Comparison of ENCODE assay signal across 11 cellular contexts in genomic region chr3:122146466-122146865, GRCh38. TPM values are rescaled to one million over a fixed set of nuclear protein-coding genes. Genes with fewer than 3 reads are reported as not detected.
DNase-seq lines count a peak whose midpoint lies in the region; ATAC-seq and TF ChIP-seq lines count a peak whose summit lies in the region.
"Had no signal": no experiment of that assay in that cellular context is flagged by ENCODE, and none has a peak within 500 bp of the region (broad histone marks: within the 10 kb centered on the region; RNA-seq: fewer than 3 reads in every experiment).

No MANE protein-coding gene starts in this region.

- H3K27me3 ChIP-seq in brain microvascular endothelial cell (replicated peaks) (no peaks in the 10 kb centered on the region), aorta (ENCODE audit: control insufficient read depth in 1 of 2, insufficient read depth in 2 of 2, low read length in 1 of 2) (no peaks in the 10 kb centered on the region)
- H3K27me3 ChIP-seq: SJSA1 had no signal

- H3K36me3 ChIP-seq in brain microvascular endothelial cell (replicated peaks): no peaks in the 10 kb centered on the region
- no peaks in the 10 kb centered on the region for H3K36me3 ChIP-seq in aorta (ENCODE audit: control insufficient read depth in 1 of 2, insufficient read depth in 2 of 2, low read length in 1 of 2)
- H3K36me3 ChIP-seq: SJSA1 had no signal

- H3K27ac ChIP-seq in brain microvascular endothelial cell: no peak overlapping the region
- no peak overlapping the region for H3K27ac ChIP-seq in aorta (ENCODE audit: low read depth in 1 of 2, low read length in 2 of 2)
- H3K27ac ChIP-seq: SJSA1 had no signal

- WGBS in aorta, 2 donors: 88 to 93% methylated on average over 3 of the region's 3 CpGs

- no peak for TF ChIP-seq CTCF in brain microvascular endothelial cell (IDR thresholded peaks at IDR 0.05; ENCODE audit: low read depth, low read length, missing control alignments)

- DNase-seq in activated CD8-positive, alpha-beta memory T cell treated with anti-CD3 and anti-CD28 coated beads, Interleukin-2, amount 50 U/mL, for 24 hours (ENCODE audit: extremely low read depth): peak; percentile 29
- DNase-seq in stimulated activated CD4-positive, alpha-beta T cell treated with anti-CD3 and anti-CD28 coated beads, Interleukin-4, amount 100 ng/mL, for 24 hours: peak; percentile 78
- DNase-seq in UCSD-AML1 (lab: John Stamatoyannopoulos, UW; ENCODE audit: unreplicated experiment): no peak
- DNase-seq in brain microvascular endothelial cell: no peak
- no peak for DNase-seq in aorta
- no peak for DNase-seq in effector CD8-positive, alpha-beta T cell (lab: John Stamatoyannopoulos, UW)
- DNase-seq: central memory CD4-positive, alpha-beta T cell; small intestine had no signal

- ATAC-seq in GM19351 (IDR thresholded peaks at IDR 0.05; ENCODE audit: unreplicated experiment) (peak; percentile 92), HG02973 (IDR thresholded peaks at IDR 0.05; ENCODE audit: unreplicated experiment) (peak; percentile 94), aorta (ENCODE audit: low FRiP score) (no peak)

- intact Hi-C loops in aorta (cut with DNase I): no loop called here

- in situ Hi-C loops in brain microvascular endothelial cell (cut with HindIII; ENCODE audit: low pct_ligation_motif_present, low sequenced_read_pairs): no loop called here

- no peaks in the 10 kb centered on the region for H3K4me1 ChIP-seq in aorta (ENCODE audit: control insufficient read depth in 1 of 2, insufficient read depth in 2 of 2, low read length in 2 of 2)
- H3K4me1 ChIP-seq: SJSA1 had no signal

- no peaks in the 10 kb centered on the region for H3K9me3 ChIP-seq in aorta (ENCODE audit: control insufficient read depth, low read length)
- H3K9me3 ChIP-seq: SJSA1 had no signal

- H3K4me3 ChIP-seq in brain microvascular endothelial cell (ENCODE audit: low read depth, low read length) (no peak overlapping the region), aorta (ENCODE audit: low read length in 2 of 2) (no peak overlapping the region)
- H3K4me3 ChIP-seq: SJSA1 had no signal

RNA-seq across cellular contexts. Expression of gene CASR, which starts 37.0 kb away (rescaled TPM):
- not detected for total RNA-seq in aorta
- not detected for polyA plus RNA-seq in aorta
- total RNA-seq: SJSA1 had no signal

Comparison
In these comparisons a context has a peak if more than half of its experiments do, and no peak if none do; other contexts are left out.
1. DNase-seq: peak in activated CD8-positive, alpha-beta memory T cell treated with anti-CD3 and anti-CD28 coated beads, Interleukin-2, amount 50 U/mL, for 24 hours (single experiment) and stimulated activated CD4-positive, alpha-beta T cell treated with anti-CD3 and anti-CD28 coated beads, Interleukin-4, amount 100 ng/mL, for 24 hours (single experiment); none in UCSD-AML1 (single experiment), brain microvascular endothelial cell (single experiment), aorta (0 of 2) and effector CD8-positive, alpha-beta T cell (single experiment).